Comparison of ENCODE assay signal across 22 cellular contexts in the genomic region with DNA sequence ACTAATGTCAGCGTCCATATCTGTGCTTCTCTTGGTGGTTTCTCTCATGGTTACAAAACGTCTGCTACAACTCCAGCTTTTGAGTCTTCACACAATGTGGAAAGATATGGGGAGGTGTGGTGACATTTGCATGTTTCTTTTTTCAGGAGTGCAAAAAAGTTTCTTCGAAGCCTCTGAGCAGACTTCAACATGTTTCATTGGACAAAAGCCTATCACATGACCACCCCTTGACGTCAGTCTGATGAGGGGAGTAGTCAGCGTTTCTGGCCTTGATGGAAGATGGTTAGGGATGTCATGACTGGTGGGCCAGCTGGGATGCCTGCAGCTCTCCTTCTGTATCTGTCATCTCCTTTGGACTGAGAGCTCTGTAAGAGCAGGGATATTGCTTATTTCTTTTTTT.
A peak's percentile ranks its signal among the peaks of the same experiment; 100 is the strongest.
DNase-seq lines count a peak whose midpoint lies in the region; ATAC-seq and TF ChIP-seq lines count a peak whose summit lies in the region.
"Had no signal": no experiment of that assay in that cellular context is flagged by ENCODE, and none has a peak within 500 bp of the region (broad histone marks: within the 10 kb centered on the region; RNA-seq: fewer than 3 reads in every experiment).

No MANE protein-coding gene starts in this region.

- no peaks in the 10 kb centered on the region for H3K27me3 Mint-ChIP-seq in activated CD4-positive, alpha-beta T cell treated with anti-CD3 and anti-CD28 coated beads, Interleukin-2, amount 10 ng/mL, durations not matched to agents 7 days and 5 days
- H3K27me3 Mint-ChIP-seq in CD4-positive, alpha-beta T cell: no peaks in the 10 kb centered on the region

- no peaks in the 10 kb centered on the region for H3K27me3 ChIP-seq in CD4-positive, alpha-beta T cell (ENCODE audit: control insufficient read depth, insufficient read depth, low read length)
- H3K27me3 ChIP-seq: BLaER1, MG63, Peyer's patch had no signal

- TF ChIP-seq CTCF in GM13976 (IDR thresholded peaks at IDR 0.05; ENCODE audit: borderline replicate concordance, control extremely low read depth, extremely low read depth, insufficient read depth, missing control alignments) (no peak), RWPE1 (conservative IDR thresholded peaks at IDR 0.05; ENCODE audit: low read depth) (no peak), fibroblast of mammary gland (conservative IDR thresholded peaks at IDR 0.05; ENCODE audit: control insufficient read depth, insufficient read depth, low read depth, low read length) (no peak)
- TF ChIP-seq CTCF in CD4-positive, alpha-beta T cell (IDR thresholded peaks at IDR 0.05): no peak

- H3K36me3 Mint-ChIP-seq in activated CD4-positive, alpha-beta T cell treated with anti-CD3 and anti-CD28 coated beads, Interleukin-2, amount 10 ng/mL, durations not matched to agents 7 days and 5 days (ENCODE audit: low read depth): no peaks in the 10 kb centered on the region
- no peaks in the 10 kb centered on the region for H3K36me3 Mint-ChIP-seq in CD4-positive, alpha-beta T cell (ENCODE audit: low read depth)
- H3K36me3 Mint-ChIP-seq: CD4-positive, CD25-positive, alpha-beta regulatory T cell had no signal

- intact Hi-C loops in CD4-positive, alpha-beta T cell (cut with DNase I, micrococcal nuclease): loop anchor here in 1 of 2 experiments (5.0 kb wide), 1 partner anchor 47 kb away; no protein-coding TSS in a partner anchor

- H3K4me3 Mint-ChIP-seq in activated CD4-positive, alpha-beta T cell treated with anti-CD3 and anti-CD28 coated beads, Interleukin-2, amount 10 ng/mL, durations not matched to agents 7 days and 5 days: no peak overlapping the region
- no peak overlapping the region for H3K4me3 Mint-ChIP-seq in CD4-positive, alpha-beta T cell
- H3K4me3 Mint-ChIP-seq: CD4-positive, CD25-positive, alpha-beta regulatory T cell; T-helper 1 cell treated with Interleukin-12 subunit alpha and Interleukin-12 subunit beta and Interleukin-4 antibody, amounts not matched to agents 30 μg/mL and 1 μg/mL, for 36 hours had no signal

- no peak overlapping the region for H3K4me3 ChIP-seq in fibroblast of mammary gland (ENCODE audit: control insufficient read depth, low read depth, low read length)
- H3K4me3 ChIP-seq: BLaER1, MG63, Peyer's patch had no signal

- H3K9me3 ChIP-seq in CD4-positive, alpha-beta T cell (ENCODE audit: control insufficient read depth, low read length): no peaks in the 10 kb centered on the region
- H3K9me3 ChIP-seq: BLaER1, MG63, Peyer's patch, SK-N-SH had no signal

- no peaks in the 10 kb centered on the region for H3K4me1 Mint-ChIP-seq in activated CD4-positive, alpha-beta T cell treated with anti-CD3 and anti-CD28 coated beads, Interleukin-2, amount 10 ng/mL, durations not matched to agents 7 days and 5 days
- no peaks in the 10 kb centered on the region for H3K4me1 Mint-ChIP-seq in CD4-positive, alpha-beta T cell (ENCODE audit: low read depth)
- H3K4me1 Mint-ChIP-seq: CD4-positive, CD25-positive, alpha-beta regulatory T cell had no signal

- POLR2A ChIA-PET in RWPE1 (lab: Yijun Ruan, JAX; ENCODE audit: low non-redundant PET): no interaction called here
- POLR2A ChIA-PET in activated CD4-positive, alpha-beta T cell treated with anti-CD3 and anti-CD28 coated beads, Interleukin-2, amount 10 ng/mL, durations not matched to agents 7 days and 5 days (lab: Charles Lee): no interaction called here
- POLR2A ChIA-PET in CD4-positive, alpha-beta T cell (lab: Charles Lee): no interaction called here

- no peaks in the 10 kb centered on the region for H3K9me3 Mint-ChIP-seq in activated CD4-positive, alpha-beta T cell treated with anti-CD3 and anti-CD28 coated beads, Interleukin-2, amount 10 ng/mL, durations not matched to agents 7 days and 5 days
- H3K9me3 Mint-ChIP-seq in CD4-positive, alpha-beta T cell: no peaks in the 10 kb centered on the region
- H3K9me3 Mint-ChIP-seq: CD4-positive, CD25-positive, alpha-beta regulatory T cell; T-helper 1 cell treated with Interleukin-12 subunit alpha and Interleukin-12 subunit beta and Interleukin-4 antibody, amounts not matched to agents 30 μg/mL and 1 μg/mL, for 36 hours had no signal

- H3K27ac Mint-ChIP-seq in activated CD4-positive, alpha-beta T cell treated with anti-CD3 and anti-CD28 coated beads, Interleukin-2, amount 10 ng/mL, durations not matched to agents 7 days and 5 days: no peak overlapping the region
- no peak overlapping the region for H3K27ac Mint-ChIP-seq in CD4-positive, alpha-beta T cell
- H3K27ac Mint-ChIP-seq: CD4-positive, CD25-positive, alpha-beta regulatory T cell; T-helper 1 cell treated with Interleukin-12 subunit alpha and Interleukin-12 subunit beta and Interleukin-4 antibody, amounts not matched to agents 30 μg/mL and 1 μg/mL, for 36 hours had no signal

- peak; percentile 54 for ATAC-seq in HG02870 (IDR thresholded peaks at IDR 0.05; ENCODE audit: unreplicated experiment)
- no peak for ATAC-seq in CD4-positive, alpha-beta T cell (ENCODE audit: poor library complexity)

- CTCF ChIA-PET in RWPE1 (lab: Yijun Ruan, JAX): interaction anchor here (0.6 kb wide), 1 partner anchor 131 kb away, joined by 4 read pairs; no protein-coding TSS in a partner anchor
- CTCF ChIA-PET in activated CD4-positive, alpha-beta T cell treated with anti-CD3 and anti-CD28 coated beads, Interleukin-2, amount 10 ng/mL, durations not matched to agents 7 days and 5 days (lab: Charles Lee): no interaction called here
- CTCF ChIA-PET in CD4-positive, alpha-beta T cell (lab: Charles Lee): no interaction called here

- in situ Hi-C loops in GM13976 (cut with MboI; ENCODE audit: low sequenced_read_pairs, unreplicated experiment): no loop called here

- H3K27ac ChIP-seq in RWPE1: peak overlapping the region; percentile 27
- H3K27ac ChIP-seq in CD4-positive, alpha-beta T cell (ENCODE audit: low read depth, low read length): no peak overlapping the region
- H3K27ac ChIP-seq: BLaER1, Peyer's patch had no signal

- peak; percentile 27 for DNase-seq in GM13976 (ENCODE audit: low spot score)
- DNase-seq in RWPE1 (ENCODE audit: low spot score): no peak
- peak; percentile 36 for DNase-seq in fibroblast of mammary gland (ENCODE audit: low read depth)
- no peak for DNase-seq in activated CD4-positive, alpha-beta T cell treated with anti-CD3 and anti-CD28 coated beads, Interleukin-2, amount 10 ng/mL, durations not matched to agents 7 days and 5 days
- no peak for DNase-seq in OCI-M2 (lab: John Stamatoyannopoulos, UW; ENCODE audit: unreplicated experiment)
- no peak for DNase-seq in hypothalamus (lab: John Stamatoyannopoulos, UW)
- no peak for DNase-seq in CD4-positive, alpha-beta T cell
- DNase-seq: CD4-positive, CD25-positive, alpha-beta regulatory T cell; DMS53; GOT3; HCEC 1CT; KBM-7; MG63; NCI-H2029 treated with DMSO at 0.1 percent for 48 hours; NCI-H526 treated with DMSO at 0.1 percent for 48 hours; Peyer's patch; SIG-M5; SK-N-SH; SW 1271 had no signal

Comparison
In these comparisons a context has a peak if more than half of its experiments do, and no peak if none do; other contexts are left out.
1. DNase-seq: peak in GM13976 (single experiment) and fibroblast of mammary gland (single experiment); none in RWPE1 (single experiment), activated CD4-positive, alpha-beta T cell treated with anti-CD3 and anti-CD28 coated beads, Interleukin-2, amount 10 ng/mL, durations not matched to agents 7 days and 5 days (single experiment), OCI-M2 (single experiment), hypothalamus (0 of 51) and CD4-positive, alpha-beta T cell (0 of 10).